ENCODE assay signal across 14 cellular contexts in the genomic region with DNA sequence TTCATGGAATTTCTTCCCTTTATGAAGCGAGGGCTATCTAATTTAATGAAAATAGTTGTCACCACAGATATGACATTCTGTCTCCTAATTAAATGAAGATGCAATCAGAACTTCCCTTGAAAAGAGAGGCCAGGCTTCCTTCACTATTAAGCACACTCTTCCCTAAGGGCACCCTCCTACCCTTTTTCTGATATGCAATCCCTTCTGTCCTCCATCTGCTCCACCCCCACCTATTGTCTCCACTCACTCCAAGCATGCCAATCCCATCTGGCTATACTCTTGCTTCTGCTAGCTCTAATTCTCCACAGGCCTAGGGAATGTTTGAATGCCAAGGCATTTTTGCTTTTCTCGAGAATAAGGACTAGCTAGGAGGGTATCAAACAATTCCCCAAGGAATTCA.
DNase-seq lines count a peak whose midpoint lies in the region; TF ChIP-seq lines count a peak whose summit lies in the region.
"Had no signal": no experiment of that assay in that cellular context is flagged by ENCODE, and none has a peak within 500 bp of the region (broad histone marks: within the 10 kb centered on the region; RNA-seq: fewer than 3 reads in every experiment).

No MANE protein-coding gene starts in this region.

- no peak overlapping the region for H3K9ac ChIP-seq in neural progenitor cell

- H4K20me1 ChIP-seq in neural progenitor cell (ENCODE audit: low read depth): no peaks in the 10 kb centered on the region

- H3K4me3 ChIP-seq in H7 (ENCODE audit: insufficient read depth, low read depth, low read length) (no peak overlapping the region), neural progenitor cell (no peak overlapping the region)
- H3K4me3 ChIP-seq: body of pancreas, left lung had no signal

- H3K79me2 ChIP-seq in neural progenitor cell (ENCODE audit: low read depth): no peaks in the 10 kb centered on the region

- H3K9me3 Mint-ChIP-seq in neural progenitor cell: no peaks in the 10 kb centered on the region
- H3K9me3 Mint-ChIP-seq: nephron; stimulated activated naive CD8-positive, alpha-beta T cell treated with anti-CD3 and anti-CD28 coated beads, Interleukin-15, Interleukin-2, amounts not matched to agents 100 ng/mL and 50 ng/mL, for 24 hours had no signal

- no peaks in the 10 kb centered on the region for H3K27me3 Mint-ChIP-seq in neural progenitor cell (ENCODE audit: insufficient read depth, low read depth)
- H3K27me3 Mint-ChIP-seq: stimulated activated naive CD8-positive, alpha-beta T cell treated with anti-CD3 and anti-CD28 coated beads, Interleukin-15, Interleukin-2, amounts not matched to agents 100 ng/mL and 50 ng/mL, for 24 hours had no signal

- H3K27ac Mint-ChIP-seq in neural progenitor cell: peak overlapping the region; percentile 20
- H3K27ac Mint-ChIP-seq: stimulated activated naive CD8-positive, alpha-beta T cell treated with anti-CD3 and anti-CD28 coated beads, Interleukin-15, Interleukin-2, amounts not matched to agents 100 ng/mL and 50 ng/mL, for 24 hours had no signal

- H3F3A ChIP-seq in neural progenitor cell (ENCODE audit: low read depth): peaks cover 13% of the 10 kb centered on the region

- peaks cover 26% of the 10 kb centered on the region for H3K4me1 ChIP-seq in neural progenitor cell
- H3K4me1 ChIP-seq: body of pancreas, left lung had no signal

- H3K27me3 ChIP-seq in H7 (ENCODE audit: control insufficient read depth, insufficient read depth, low read length) (no peaks in the 10 kb centered on the region), neural progenitor cell (no peaks in the 10 kb centered on the region)
- H3K27me3 ChIP-seq: body of pancreas, left lung had no signal

- H3K4me1 Mint-ChIP-seq in neural progenitor cell: peaks cover 18% of the 10 kb centered on the region

- no peaks in the 10 kb centered on the region for H3K36me3 Mint-ChIP-seq in neural progenitor cell

- no peak for TF ChIP-seq CTCF in neural progenitor cell (IDR thresholded peaks at IDR 0.05)

- no peaks in the 10 kb centered on the region for H3K9me3 ChIP-seq in neural progenitor cell (ENCODE audit: low read depth)
- H3K9me3 ChIP-seq: body of pancreas, left lung had no signal

- H3K36me3 ChIP-seq in H7 (replicated peaks; ENCODE audit: control insufficient read depth, insufficient read depth, low read length): no peaks in the 10 kb centered on the region
- no peaks in the 10 kb centered on the region for H3K36me3 ChIP-seq in neural progenitor cell
- H3K36me3 ChIP-seq: left lung had no signal

- peak overlapping the region; percentile 60 for H3K27ac ChIP-seq in neural progenitor cell
- H3K27ac ChIP-seq: body of pancreas, left lung had no signal

- H3K4me3 Mint-ChIP-seq in neural progenitor cell: peak overlapping the region; percentile 37
- H3K4me3 Mint-ChIP-seq: stimulated activated naive CD8-positive, alpha-beta T cell treated with anti-CD3 and anti-CD28 coated beads, Interleukin-15, Interleukin-2, amounts not matched to agents 100 ng/mL and 50 ng/mL, for 24 hours had no signal

- peak overlapping the region; percentile 72 for H3K4me2 ChIP-seq in neural progenitor cell

- no peak overlapping the region for H2AFZ ChIP-seq in neural progenitor cell (replicated peaks)

- DNase-seq in H7: peak; percentile 30
- peak; percentile 63 for DNase-seq in NCI-H2227 (lab: John Stamatoyannopoulos, UW; ENCODE audit: unreplicated experiment)
- peak; percentile 75 for DNase-seq in cerebellum (ENCODE audit: low spot score)
- DNase-seq in neural progenitor cell (ENCODE audit: low spot score): peak; percentile 85
- no peak for DNase-seq in NCI-H345 treated with DMSO at 0.1 percent for 48 hours (lab: John Stamatoyannopoulos, UW; ENCODE audit: unreplicated experiment)
- DNase-seq in UCSD-AML1 (lab: John Stamatoyannopoulos, UW; ENCODE audit: unreplicated experiment): no peak
- no peak for DNase-seq in stimulated activated CD4-positive, alpha-beta T cell treated with anti-CD3 and anti-CD28 coated beads, Interleukin-1b, Interleukin-23, amount 100 ng/mL, for 48 hours
- DNase-seq: activated CD8-positive, alpha-beta memory T cell treated with anti-CD3 and anti-CD28 coated beads for 24 hours; activated naive CD4-positive, alpha-beta T cell; body of pancreas; left lung; NCI-H510A had no signal

Comparison
In these comparisons a context has a peak if more than half of its experiments do, and no peak if none do; other contexts are left out.
1. DNase-seq: peak in H7 (single experiment), NCI-H2227 (single experiment), cerebellum (single experiment) and neural progenitor cell (single experiment); none in NCI-H345 treated with DMSO at 0.1 percent for 48 hours (single experiment), UCSD-AML1 (single experiment) and stimulated activated CD4-positive, alpha-beta T cell treated with anti-CD3 and anti-CD28 coated beads, Interleukin-1b, Interleukin-23, amount 100 ng/mL, for 48 hours (single experiment).